In genomic region chr9:18703086-18703750, GRCh38 we compare ENCODE assay signal across 26 cellular contexts.
DNase-seq lines count a peak whose midpoint lies in the region; ATAC-seq and TF ChIP-seq lines count a peak whose summit lies in the region.
"Had no signal": no experiment of that assay in that cellular context is flagged by ENCODE, and none has a peak within 500 bp of the region (broad histone marks: within the 10 kb centered on the region; RNA-seq: fewer than 3 reads in every experiment).

No MANE protein-coding gene starts in this region.

- H3K27me3 ChIP-seq in uterus, result no peaks in the 10 kb centered on the region
- H3K27me3 ChIP-seq in mammary epithelial cell (ENCODE audit: insufficient read depth, low read length), result no peaks in the 10 kb centered on the region
- H3K27me3 ChIP-seq: spleen, upper lobe of right lung had no signal

- dilution Hi-C loops in mammary epithelial cell (cut with HindIII; ENCODE audit: low sequenced_read_pairs), result no loop called here

- H3K27ac ChIP-seq in uterus, result peak overlapping the region; percentile 41 to 62
- H3K27ac ChIP-seq in mammary epithelial cell (ENCODE audit: insufficient read depth, low read depth, low read length), result no peak overlapping the region
- H3K27ac ChIP-seq: 22Rv1, SK-N-MC, spleen, upper lobe of right lung had no signal

- no peaks in the 10 kb centered on the region for H3K79me2 ChIP-seq in mammary epithelial cell (ENCODE audit: insufficient read depth, low read length)

- peak; percentile 7 for DNase-seq in NCI-H1092 treated with DMSO at 0.1 percent for 48 hours (lab: John Stamatoyannopoulos, UW)
- no peak for DNase-seq in NCI-H1092 (lab: John Stamatoyannopoulos, UW)
- peak; percentile 49 for DNase-seq in choroid plexus epithelial cell (ENCODE audit: low read depth)
- DNase-seq in left kidney (ENCODE audit: low read depth, low spot score), result peak; percentile 67
- DNase-seq in uterus, result peak in 1 of 2 donors; percentile 39
- DNase-seq in NCI-H345 treated with DMSO at 0.1 percent for 48 hours (lab: John Stamatoyannopoulos, UW; ENCODE audit: unreplicated experiment), result no peak
- no peak for DNase-seq in mammary epithelial cell
- DNase-seq: activated CD4-positive, alpha-beta T cell treated with anti-CD3 and anti-CD28 coated beads for 1 hour; activated CD8-positive, alpha-beta T cell treated with anti-CD3 and anti-CD28 coated beads for 36 hours; anterior cingulate cortex; central memory CD4-positive, alpha-beta T cell; DND-41; HCEC 1CT; head of caudate nucleus; naive B cell; NCI-H1105; NCI-H1930; occipital lobe; spleen; T-helper 2 cell; upper lobe of right lung had no signal

- peak; percentile 13 for TF ChIP-seq CTCF in choroid plexus epithelial cell (conservative IDR thresholded peaks at IDR 0.05; ENCODE audit: low read depth, low read length)
- TF ChIP-seq CTCF in uterus (IDR thresholded peaks at IDR 0.05), result peak in 1 of 4 experiments; percentile 5
- TF ChIP-seq CTCF in mammary epithelial cell (conservative IDR thresholded peaks at IDR 0.05 in 1 of 2, IDR thresholded peaks at IDR 0.05 in 1 of 2; ENCODE audit: extremely low read depth in 1 of 2, insufficient read depth in 1 of 2, low read depth in 1 of 2, low read length in 2 of 2), result no peak

- no peaks in the 10 kb centered on the region for H4K20me1 ChIP-seq in mammary epithelial cell (ENCODE audit: insufficient read depth, low read length)

- no peak for TF ChIP-seq POLR2A in uterus (IDR thresholded peaks at IDR 0.05)

- H3K4me1 ChIP-seq in uterus (peaks cover 0 to 12% of the 10 kb centered on the region in 2 donors), mammary epithelial cell (ENCODE audit: insufficient read depth, low read length) (no peaks in the 10 kb centered on the region)
- H3K4me1 ChIP-seq: spleen had no signal

- no peaks in the 10 kb centered on the region for H3K36me3 ChIP-seq in uterus
- H3K36me3 ChIP-seq in mammary epithelial cell (ENCODE audit: insufficient read depth, low read length), result no peaks in the 10 kb centered on the region
- H3K36me3 ChIP-seq: spleen, upper lobe of right lung had no signal

- no peak for ATAC-seq in GM19328 (IDR thresholded peaks at IDR 0.05; ENCODE audit: unreplicated experiment)
- ATAC-seq: activated CD8-positive, alpha-beta T cell treated with anti-CD3 and anti-CD28 coated beads for 36 hours; activated naive CD4-positive, alpha-beta T cell treated with anti-CD3 and anti-CD28 coated beads, Interleukin-2, amount 50 U/mL, for 72 hours; left lobe of liver; upper lobe of right lung had no signal

- 73% methylated on average over 5 of the region's 5 CpGs for WGBS in mammary epithelial cell (ENCODE audit: low coverage, missing lambda C conversion rate)

- H3K4me2 ChIP-seq in mammary epithelial cell (ENCODE audit: insufficient read depth, low read depth, low read length), result no peak overlapping the region

- H3K9me3 ChIP-seq in uterus (no peaks in the 10 kb centered on the region), mammary epithelial cell (replicated peaks; ENCODE audit: insufficient read depth, low read length) (no peaks in the 10 kb centered on the region)
- H3K9me3 ChIP-seq: upper lobe of right lung had no signal

- BruUV-seq in mammary epithelial cell (replicated peaks; lab: Mats Ljungman, UMichigan), result no TSS peak

- intact Hi-C loops in uterus (cut with DNase I; ENCODE audit: low total_unique reads) (no loop called here), mammary epithelial cell (cut with micrococcal nuclease) (no loop called here)

- CTCF ChIA-PET in mammary epithelial cell (lab: Charles Lee; ENCODE audit: low non-redundant PET), result no interaction called here

- H3K9ac ChIP-seq in mammary epithelial cell (ENCODE audit: insufficient read depth, low read length), result no peak overlapping the region

- H3K4me3 ChIP-seq in choroid plexus epithelial cell (ENCODE audit: low read depth, low read length) (no peak overlapping the region), uterus (no peak overlapping the region), mammary epithelial cell (replicated peaks in 1 of 3; ENCODE audit: insufficient read depth in 1 of 3, low read depth in 2 of 3, low read length in 3 of 3) (no peak overlapping the region)
- H3K4me3 ChIP-seq: SK-N-MC, spleen, upper lobe of right lung had no signal

- in situ Hi-C loops in mammary epithelial cell (cut with MboI; ENCODE audit: low sequenced_read_pairs in 2 of 2), result no loop called here

- H2AFZ ChIP-seq in mammary epithelial cell (ENCODE audit: low read depth, low read length), result no peak overlapping the region

Comparison
In these comparisons a context has a peak if more than half of its experiments do, and no peak if none do; other contexts are left out.
1. DNase-seq: peak in NCI-H1092 treated with DMSO at 0.1 percent for 48 hours (single experiment), choroid plexus epithelial cell (single experiment) and left kidney (single experiment); none in NCI-H1092 (single experiment), NCI-H345 treated with DMSO at 0.1 percent for 48 hours (single experiment) and mammary epithelial cell (single experiment).